1 cellular context compared by ENCODE assay signal in the genomic region with DNA sequence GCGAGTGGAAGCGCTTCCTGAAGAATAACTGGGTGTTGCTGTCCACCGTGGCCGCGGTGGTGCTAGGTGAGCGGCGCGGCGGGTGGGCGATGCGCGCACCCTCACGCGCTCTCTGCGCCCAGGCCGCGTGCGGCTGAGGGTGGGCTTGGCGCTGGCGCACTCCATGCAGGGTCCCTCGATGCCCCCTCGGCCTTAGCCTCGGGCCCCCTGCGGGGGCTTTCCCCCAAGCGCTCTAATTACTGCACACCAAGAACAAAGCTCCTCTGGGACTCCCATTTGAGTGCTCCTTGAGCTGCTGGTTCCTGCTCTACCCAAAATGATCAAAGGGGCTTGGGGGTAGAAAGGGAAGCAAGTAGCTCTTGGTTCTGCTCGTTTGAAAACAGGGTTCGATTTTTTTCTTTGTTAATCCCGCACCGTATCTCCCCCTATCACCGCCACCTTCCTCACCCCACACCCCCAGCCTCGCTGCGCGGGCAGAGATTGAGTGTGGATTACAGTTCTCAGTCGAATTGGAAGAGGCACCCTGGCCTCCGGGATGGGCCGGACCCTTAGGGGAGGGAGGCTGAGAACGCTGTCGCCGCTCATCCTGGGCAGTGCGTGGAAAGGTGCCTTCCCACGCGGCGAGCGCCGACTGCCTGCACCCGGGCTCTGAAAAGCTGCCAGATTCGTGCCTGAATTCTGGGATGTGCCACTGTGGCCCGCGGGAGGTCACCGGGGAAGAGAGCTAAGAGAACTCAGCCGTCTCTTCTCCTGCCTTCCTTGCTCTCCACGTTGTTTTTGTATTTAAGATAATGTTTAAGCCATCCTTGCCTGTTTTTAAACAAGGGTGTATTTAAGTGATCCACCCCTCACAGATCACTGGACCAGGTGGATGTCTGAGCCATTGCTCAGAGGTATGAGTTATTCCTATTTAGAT.
TF ChIP-seq lines count a peak whose summit lies in the region.

No MANE protein-coding gene starts in this region.

TF ChIP-seq in GM23338, 12 proteins besides CTCF, POLR2A, EP300 and RAD21 (continued from another document):
- TF ChIP-seq ZNF462 (CRISPR knock-in tag; IDR thresholded peaks at IDR 0.05) (no peak), EZH2 (IDR thresholded peaks at IDR 0.05; ENCODE audit: low read depth, unreplicated experiment) (no peak), NANOG (IDR thresholded peaks at IDR 0.05; ENCODE audit: borderline replicate concordance) (no peak), REST (IDR thresholded peaks at IDR 0.05; ENCODE audit: unreplicated experiment) (no peak), ETS1 (IDR thresholded peaks at IDR 0.05) (no peak), POLR2AphosphoS5 (IDR thresholded peaks at IDR 0.05; ENCODE audit: low read depth) (no peak)
